Comparison of ENCODE assay signal across 1 cellular context in genomic region chr7:138431517-138431916, GRCh38.
TF ChIP-seq lines count a peak whose summit lies in the region.

No MANE protein-coding gene starts in this region.

TF ChIP-seq in K562, 482 proteins besides CTCF, POLR2A, EP300 and RAD21 (continued from another document and continues in another):
- TF ChIP-seq POU5F1 (IDR thresholded peaks at IDR 0.05; ENCODE audit: borderline replicate concordance, low read depth, low read length, partially characterized antibody) (no peak), HLTF (IDR thresholded peaks at IDR 0.05) (no peak), ZNF318 (IDR thresholded peaks at IDR 0.05; ENCODE audit: borderline replicate concordance in 1 of 2, low read depth in 1 of 2) (no peak), ZNF232 (CRISPR knock-in tag; IDR thresholded peaks at IDR 0.05) (no peak), TRIM28 (IDR thresholded peaks at IDR 0.05) (peak; percentile 94), TCF15 (CRISPR knock-in tag; IDR thresholded peaks at IDR 0.05) (0 out of 2 replicates have a peak, but pooled peaks have one; percentile 64), ARHGAP35 (IDR thresholded peaks at IDR 0.05; ENCODE audit: partially characterized antibody) (no peak), UBTF (IDR thresholded peaks at IDR 0.05; ENCODE audit: borderline replicate concordance in 1 of 2, low read depth in 2 of 2, low read length in 2 of 2) (no peak), ZNF431 (CRISPR knock-in tag; IDR thresholded peaks at IDR 0.05) (no peak), XRCC4 (IDR thresholded peaks at IDR 0.05; ENCODE audit: extremely low read depth, insufficient read depth, insufficient read length) (no peak), EZH2 (IDR thresholded peaks at IDR 0.05; ENCODE audit: borderline replicate concordance, low read depth, low read length) (no peak), HMGXB4 (CRISPR knock-in tag; IDR thresholded peaks at IDR 0.05) (no peak), MTA2 (IDR thresholded peaks at IDR 0.05; ENCODE audit: low read depth) (no peak), NFE2L1 (tag; IDR thresholded peaks at IDR 0.05; ENCODE audit: borderline replicate concordance, low read depth) (no peak), DIDO1 (tag; IDR thresholded peaks at IDR 0.05; ENCODE audit: low read depth) (no peak; the same call in 1 of the 2 replicates), ZBTB5 (IDR thresholded peaks at IDR 0.05) (no peak), BHLHE40 (IDR thresholded peaks at IDR 0.05; ENCODE audit: low read length) (no peak), THRB (CRISPR knock-in tag; conservative IDR thresholded peaks at IDR 0.05) (no peak), RFX7 (CRISPR knock-in tag; IDR thresholded peaks at IDR 0.05) (no peak), NCOA6 (IDR thresholded peaks at IDR 0.05) (no peak), REST (CRISPR knock-in tag; IDR thresholded peaks at IDR 0.05; ENCODE audit: low read depth) (no peak), SETDB1 (IDR thresholded peaks at IDR 0.05; ENCODE audit: low read length) (no peak), FOXM1 (IDR thresholded peaks at IDR 0.05; ENCODE audit: low read depth) (no peak), FOXM1 (CRISPR knock-in tag; IDR thresholded peaks at IDR 0.05; ENCODE audit: low read depth) (no peak), BCL6 (CRISPR knock-in tag; IDR thresholded peaks at IDR 0.05) (peak; percentile 76; the same call in 1 of the 2 replicates), KDM1A (IDR thresholded peaks at IDR 0.05) (no peak), HNRNPH1 (optimal IDR thresholded peaks at IDR 0.05; ENCODE audit: low read depth, low read length) (no peak), KHSRP (IDR thresholded peaks at IDR 0.05) (no peak), THRA (IDR thresholded peaks at IDR 0.05) (no peak), KLF13 (tag; IDR thresholded peaks at IDR 0.05; ENCODE audit: borderline replicate concordance, low read depth) (no peak), SP1 (CRISPR knock-in tag; IDR thresholded peaks at IDR 0.05) (0 out of 2 replicates have a peak, but pooled peaks have one; percentile 23), COPS2 (conservative IDR thresholded peaks at IDR 0.05) (no peak), TCF7L2 (IDR thresholded peaks at IDR 0.05; ENCODE audit: low read depth, low read length) (no peak), KDM5B (IDR thresholded peaks at IDR 0.05; ENCODE audit: insufficient replicate concordance, low read depth, low read length) (no peak)
